8 cellular contexts compared by ENCODE assay signal in the genomic region with DNA sequence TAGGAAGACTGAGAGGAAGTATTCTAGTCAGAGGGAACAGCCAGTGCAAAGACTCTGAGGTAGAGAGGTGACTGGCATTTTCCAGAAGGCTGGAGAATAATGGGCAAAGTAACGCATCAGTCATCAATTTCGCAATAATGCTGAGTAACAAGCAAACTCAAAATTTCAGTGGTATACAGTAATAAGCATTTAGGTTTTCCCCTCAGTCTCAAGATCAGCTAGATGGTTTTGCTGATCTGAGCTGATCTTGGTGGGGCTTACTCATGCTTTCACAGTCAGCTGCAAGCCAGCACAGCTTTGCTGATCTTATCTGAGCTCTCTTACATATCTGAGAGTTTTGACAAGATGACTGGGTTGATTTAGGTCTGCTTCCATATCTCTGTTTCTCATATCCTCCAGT.
A peak's percentile ranks its signal among the peaks of the same experiment; 100 is the strongest.
DNase-seq lines count a peak whose midpoint lies in the region; ATAC-seq and TF ChIP-seq lines count a peak whose summit lies in the region.

No MANE protein-coding gene starts in this region.

- TF ChIP-seq POLR2A in esophagus muscularis mucosa (IDR thresholded peaks at IDR 0.05; ENCODE audit: low read depth): no peak

- no peaks in the 10 kb centered on the region for H3K9me3 Mint-ChIP-seq in activated naive CD4-positive, alpha-beta T cell treated with anti-CD3 and anti-CD28 coated beads for 36 hours
- no peaks in the 10 kb centered on the region for H3K9me3 Mint-ChIP-seq in activated naive CD4-positive, alpha-beta T cell treated with anti-CD3 and anti-CD28 coated beads, Interleukin-2, amount 10 ng/mL, durations not matched to agents 7 days and 5 days
- no peaks in the 10 kb centered on the region for H3K9me3 Mint-ChIP-seq in stimulated activated effector memory CD8-positive, alpha-beta T cell treated with anti-CD3 and anti-CD28 coated beads, Interleukin-12 subunit alpha, Interleukin-12 subunit beta, amount 100 ng/mL, for 72 hours
- peaks cover 3% of the 10 kb centered on the region for H3K9me3 Mint-ChIP-seq in neural progenitor cell

- no peak overlapping the region for H3K27ac ChIP-seq in esophagus muscularis mucosa (replicated peaks in 1 of 4)
- H3K27ac ChIP-seq in neural progenitor cell: no peak overlapping the region

- peaks cover 6 to 24% (median 14%) of the 10 kb centered on the region in 4 donors for H3K4me1 ChIP-seq in esophagus muscularis mucosa
- H3K4me1 ChIP-seq in neural progenitor cell: peaks cover 4% of the 10 kb centered on the region

- CTCF ChIA-PET in activated naive CD4-positive, alpha-beta T cell treated with anti-CD3 and anti-CD28 coated beads for 36 hours (lab: Charles Lee): no interaction called here
- CTCF ChIA-PET in activated naive CD4-positive, alpha-beta T cell treated with anti-CD3 and anti-CD28 coated beads, Interleukin-2, amount 10 ng/mL, durations not matched to agents 7 days and 5 days (lab: Charles Lee): no interaction called here

- no peak overlapping the region for H3K27ac Mint-ChIP-seq in activated naive CD4-positive, alpha-beta T cell treated with anti-CD3 and anti-CD28 coated beads for 36 hours
- H3K27ac Mint-ChIP-seq in activated naive CD4-positive, alpha-beta T cell treated with anti-CD3 and anti-CD28 coated beads, Interleukin-2, amount 10 ng/mL, durations not matched to agents 7 days and 5 days: no peak overlapping the region
- no peak overlapping the region for H3K27ac Mint-ChIP-seq in stimulated activated effector memory CD8-positive, alpha-beta T cell treated with anti-CD3 and anti-CD28 coated beads, Interleukin-12 subunit alpha, Interleukin-12 subunit beta, amount 100 ng/mL, for 72 hours
- H3K27ac Mint-ChIP-seq in neural progenitor cell: no peak overlapping the region

- no peak for TF ChIP-seq CTCF in esophagus muscularis mucosa (IDR thresholded peaks at IDR 0.05)
- TF ChIP-seq CTCF in neural progenitor cell (IDR thresholded peaks at IDR 0.05): no peak

- peak; percentile 70 for DNase-seq in activated naive CD4-positive, alpha-beta T cell treated with anti-CD3 and anti-CD28 coated beads for 36 hours
- no peak for DNase-seq in activated naive CD4-positive, alpha-beta T cell treated with anti-CD3 and anti-CD28 coated beads, Interleukin-2, amount 10 ng/mL, durations not matched to agents 7 days and 5 days
- peak; percentile 85 for DNase-seq in NCI-H226
- DNase-seq in esophagus muscularis mucosa (ENCODE audit: extremely low spot score): peak; percentile 17
- DNase-seq in stimulated activated effector memory CD8-positive, alpha-beta T cell treated with anti-CD3 and anti-CD28 coated beads, Interleukin-12 subunit alpha, Interleukin-12 subunit beta, amount 100 ng/mL, for 72 hours (ENCODE audit: low spot score in 2 of 2): peak in 1 of 2 donors; percentile 79
- DNase-seq in inferior parietal cortex (ENCODE audit: extremely low spot score): no peak
- DNase-seq in neural progenitor cell (ENCODE audit: low spot score): no peak
- no peak for DNase-seq in NCI-H187 treated with DMSO at 0.1 percent for 48 hours (lab: John Stamatoyannopoulos, UW)

- no peaks in the 10 kb centered on the region for H3K36me3 Mint-ChIP-seq in activated naive CD4-positive, alpha-beta T cell treated with anti-CD3 and anti-CD28 coated beads for 36 hours (ENCODE audit: low read depth)
- no peaks in the 10 kb centered on the region for H3K36me3 Mint-ChIP-seq in activated naive CD4-positive, alpha-beta T cell treated with anti-CD3 and anti-CD28 coated beads, Interleukin-2, amount 10 ng/mL, durations not matched to agents 7 days and 5 days
- no peaks in the 10 kb centered on the region for H3K36me3 Mint-ChIP-seq in stimulated activated effector memory CD8-positive, alpha-beta T cell treated with anti-CD3 and anti-CD28 coated beads, Interleukin-12 subunit alpha, Interleukin-12 subunit beta, amount 100 ng/mL, for 72 hours
- H3K36me3 Mint-ChIP-seq in neural progenitor cell: peaks cover under 1% of the 10 kb centered on the region

- peak; percentile 96 for ATAC-seq in stimulated activated effector memory CD8-positive, alpha-beta T cell treated with anti-CD3 and anti-CD28 coated beads, Interleukin-12 subunit alpha, Interleukin-12 subunit beta, amount 100 ng/mL, for 72 hours

- WGBS in esophagus muscularis mucosa: 91% methylated on average over 2 of the region's 2 CpGs

- no peaks in the 10 kb centered on the region for H3K4me1 Mint-ChIP-seq in activated naive CD4-positive, alpha-beta T cell treated with anti-CD3 and anti-CD28 coated beads for 36 hours (ENCODE audit: low read depth)
- H3K4me1 Mint-ChIP-seq in activated naive CD4-positive, alpha-beta T cell treated with anti-CD3 and anti-CD28 coated beads, Interleukin-2, amount 10 ng/mL, durations not matched to agents 7 days and 5 days: no peaks in the 10 kb centered on the region
- H3K4me1 Mint-ChIP-seq in stimulated activated effector memory CD8-positive, alpha-beta T cell treated with anti-CD3 and anti-CD28 coated beads, Interleukin-12 subunit alpha, Interleukin-12 subunit beta, amount 100 ng/mL, for 72 hours: peaks cover 4% of the 10 kb centered on the region
- peaks cover 10% of the 10 kb centered on the region for H3K4me1 Mint-ChIP-seq in neural progenitor cell

- H3K4me3 Mint-ChIP-seq in activated naive CD4-positive, alpha-beta T cell treated with anti-CD3 and anti-CD28 coated beads for 36 hours: no peak overlapping the region
- H3K4me3 Mint-ChIP-seq in activated naive CD4-positive, alpha-beta T cell treated with anti-CD3 and anti-CD28 coated beads, Interleukin-2, amount 10 ng/mL, durations not matched to agents 7 days and 5 days: no peak overlapping the region
- H3K4me3 Mint-ChIP-seq in stimulated activated effector memory CD8-positive, alpha-beta T cell treated with anti-CD3 and anti-CD28 coated beads, Interleukin-12 subunit alpha, Interleukin-12 subunit beta, amount 100 ng/mL, for 72 hours: no peak overlapping the region
- H3K4me3 Mint-ChIP-seq in neural progenitor cell: no peak overlapping the region

- H3F3A ChIP-seq in neural progenitor cell (ENCODE audit: low read depth): no peaks in the 10 kb centered on the region

- H3K36me3 ChIP-seq in esophagus muscularis mucosa (no peaks in the 10 kb centered on the region), neural progenitor cell (no peaks in the 10 kb centered on the region)

- no peak overlapping the region for H2AFZ ChIP-seq in neural progenitor cell (replicated peaks)

- intact Hi-C loops in activated naive CD4-positive, alpha-beta T cell treated with anti-CD3 and anti-CD28 coated beads for 36 hours (cut with micrococcal nuclease): loop anchor here (1.0 to 5.0 kb wide), 16 partner anchors 63 to 997 kb away; a partner anchor contains a TSS
- intact Hi-C loops in esophagus muscularis mucosa (cut with DNase I): no loop called here

- no peaks in the 10 kb centered on the region for H3K79me2 ChIP-seq in neural progenitor cell (ENCODE audit: low read depth)

- no peaks in the 10 kb centered on the region for H3K27me3 ChIP-seq in esophagus muscularis mucosa
- no peaks in the 10 kb centered on the region for H3K27me3 ChIP-seq in neural progenitor cell

- no peak for TF ChIP-seq EP300 in esophagus muscularis mucosa (IDR thresholded peaks at IDR 0.05)

- no peak overlapping the region for H3K4me2 ChIP-seq in neural progenitor cell

- H3K4me3 ChIP-seq in esophagus muscularis mucosa (no peak overlapping the region), neural progenitor cell (no peak overlapping the region)

- H3K9me3 ChIP-seq in esophagus muscularis mucosa: no peaks in the 10 kb centered on the region
- H3K9me3 ChIP-seq in neural progenitor cell (ENCODE audit: low read depth): no peaks in the 10 kb centered on the region

- peaks cover 7% of the 10 kb centered on the region for H3K27me3 Mint-ChIP-seq in activated naive CD4-positive, alpha-beta T cell treated with anti-CD3 and anti-CD28 coated beads for 36 hours (ENCODE audit: low read depth)
- H3K27me3 Mint-ChIP-seq in activated naive CD4-positive, alpha-beta T cell treated with anti-CD3 and anti-CD28 coated beads, Interleukin-2, amount 10 ng/mL, durations not matched to agents 7 days and 5 days: peaks cover 3% of the 10 kb centered on the region
- H3K27me3 Mint-ChIP-seq in neural progenitor cell (ENCODE audit: insufficient read depth, low read depth): peaks cover 2% of the 10 kb centered on the region

- H3K9ac ChIP-seq in neural progenitor cell: no peak overlapping the region

- H4K20me1 ChIP-seq in neural progenitor cell (ENCODE audit: low read depth): no peaks in the 10 kb centered on the region

Comparison
In these comparisons a context has a peak if more than half of its experiments do, and no peak if none do; other contexts are left out.
1. DNase-seq: peak in activated naive CD4-positive, alpha-beta T cell treated with anti-CD3 and anti-CD28 coated beads for 36 hours (single experiment), NCI-H226 (single experiment) and esophagus muscularis mucosa (single experiment); none in activated naive CD4-positive, alpha-beta T cell treated with anti-CD3 and anti-CD28 coated beads, Interleukin-2, amount 10 ng/mL, durations not matched to agents 7 days and 5 days (single experiment), inferior parietal cortex (single experiment), neural progenitor cell (single experiment) and NCI-H187 treated with DMSO at 0.1 percent for 48 hours (single experiment).